Comparison of ENCODE assay signal across 25 cellular contexts in genomic region chr4:138976526-138976925, GRCh38.
"Had no signal": no experiment of that assay in that cellular context is flagged by ENCODE, and none has a peak within 500 bp of the region (broad histone marks: within the 10 kb centered on the region; RNA-seq: fewer than 3 reads in every experiment).

No MANE protein-coding gene starts in this region.

- H3K4me3 ChIP-seq: right atrium auricular region, spleen, thyroid gland had no signal

- DNase-seq: activated CD4-positive, alpha-beta memory T cell treated with anti-CD3 and anti-CD28 coated beads, Interleukin-2, amount 10 ng/mL, durations not matched to agents 7 days and 5 days; activated CD4-positive, alpha-beta T cell treated with anti-CD3 and anti-CD28 coated beads for 1 hour; activated CD4-positive, alpha-beta T cell treated with anti-CD3 and anti-CD28 coated beads, Interleukin-2, amount 10 ng/mL, durations not matched to agents 7 days and 5 days; activated CD8-positive, alpha-beta memory T cell treated with anti-CD3 and anti-CD28 coated beads, Interleukin-2, amount 50 U/mL, for 48 hours; activated naive CD8-positive, alpha-beta T cell treated with anti-CD3 and anti-CD28 coated beads, Interleukin-2, amount 50 U/mL, for 24 hours; activated T-cell treated with anti-CD3 and anti-CD28 coated beads, Interleukin-2, amount 50 U/mL, for 24 hours; amygdala; caudate nucleus; cortex of kidney; foreskin fibroblast; hippocampal formation; immature natural killer cell; kidney; left colon; nucleus accumbens; spleen; substantia nigra; T-helper 17 cell; T1000; thyroid gland had no signal

- H3K36me3 Mint-ChIP-seq: activated naive CD4-positive, alpha-beta T cell treated with anti-CD3 and anti-CD28 coated beads, Interleukin-2, amount 50 U/mL, for 24 hours; immature natural killer cell had no signal

- H3K9me3 Mint-ChIP-seq: activated CD4-positive, alpha-beta memory T cell treated with anti-CD3 and anti-CD28 coated beads, Interleukin-2, amount 10 ng/mL, durations not matched to agents 7 days and 5 days; activated CD4-positive, alpha-beta T cell treated with anti-CD3 and anti-CD28 coated beads, Interleukin-2, amount 10 ng/mL, durations not matched to agents 7 days and 5 days; activated naive CD4-positive, alpha-beta T cell treated with anti-CD3 and anti-CD28 coated beads, Interleukin-2, amount 50 U/mL, for 24 hours; activated naive CD8-positive, alpha-beta T cell treated with anti-CD3 and anti-CD28 coated beads, Interleukin-2, amount 50 U/mL, for 24 hours; activated T-cell treated with anti-CD3 and anti-CD28 coated beads, Interleukin-2, amount 50 U/mL, for 24 hours; activated T-helper 2 cell treated with anti-CD3 and anti-CD28 coated beads, Interferon-gamma antibody, Interleukin-2, Interleukin-4, amounts not matched to agents 10 μg/mL and 5 μg/mL and 100 μg/mL, durations not matched to agents 14 hours and 24 hours and 36 hours; immature natural killer cell; neural crest cell; stimulated activated naive CD8-positive, alpha-beta T cell treated with anti-CD3 and anti-CD28 coated beads, Interleukin-15, Interleukin-2, amounts not matched to agents 100 ng/mL and 50 ng/mL, for 24 hours had no signal

- H3K27me3 Mint-ChIP-seq: activated CD4-positive, alpha-beta memory T cell treated with anti-CD3 and anti-CD28 coated beads, Interleukin-2, amount 10 ng/mL, durations not matched to agents 7 days and 5 days; activated naive CD4-positive, alpha-beta T cell treated with anti-CD3 and anti-CD28 coated beads, Interleukin-2, amount 50 U/mL, for 24 hours; activated naive CD8-positive, alpha-beta T cell treated with anti-CD3 and anti-CD28 coated beads, Interleukin-2, amount 50 U/mL, for 24 hours; activated T-cell treated with anti-CD3 and anti-CD28 coated beads, Interleukin-2, amount 50 U/mL, for 24 hours; stimulated activated naive CD8-positive, alpha-beta T cell treated with anti-CD3 and anti-CD28 coated beads, Interleukin-15, Interleukin-2, amounts not matched to agents 100 ng/mL and 50 ng/mL, for 24 hours had no signal

- H3K36me3 ChIP-seq: right atrium auricular region, spleen, thyroid gland had no signal

- H3K27ac Mint-ChIP-seq: activated CD4-positive, alpha-beta memory T cell treated with anti-CD3 and anti-CD28 coated beads, Interleukin-2, amount 10 ng/mL, durations not matched to agents 7 days and 5 days; activated CD4-positive, alpha-beta T cell treated with anti-CD3 and anti-CD28 coated beads, Interleukin-2, amount 10 ng/mL, durations not matched to agents 7 days and 5 days; activated naive CD4-positive, alpha-beta T cell treated with anti-CD3 and anti-CD28 coated beads, Interleukin-2, amount 50 U/mL, for 24 hours; activated naive CD8-positive, alpha-beta T cell treated with anti-CD3 and anti-CD28 coated beads, Interleukin-2, amount 50 U/mL, for 24 hours; activated T-cell treated with anti-CD3 and anti-CD28 coated beads, Interleukin-2, amount 50 U/mL, for 24 hours; activated T-helper 2 cell treated with anti-CD3 and anti-CD28 coated beads, Interferon-gamma antibody, Interleukin-2, Interleukin-4, amounts not matched to agents 10 μg/mL and 5 μg/mL and 100 μg/mL, durations not matched to agents 14 hours and 24 hours and 36 hours; immature natural killer cell; stimulated activated naive CD8-positive, alpha-beta T cell treated with anti-CD3 and anti-CD28 coated beads, Interleukin-15, Interleukin-2, amounts not matched to agents 100 ng/mL and 50 ng/mL, for 24 hours; T-helper 17 cell had no signal

- H3K4me1 Mint-ChIP-seq: activated CD4-positive, alpha-beta memory T cell treated with anti-CD3 and anti-CD28 coated beads, Interleukin-2, amount 10 ng/mL, durations not matched to agents 7 days and 5 days; activated CD4-positive, alpha-beta T cell treated with anti-CD3 and anti-CD28 coated beads, Interleukin-2, amount 10 ng/mL, durations not matched to agents 7 days and 5 days; activated naive CD4-positive, alpha-beta T cell treated with anti-CD3 and anti-CD28 coated beads, Interleukin-2, amount 50 U/mL, for 24 hours; immature natural killer cell had no signal

- H3K9me3 ChIP-seq: right atrium auricular region, spleen, thyroid gland had no signal

- H3K4me3 Mint-ChIP-seq: activated CD4-positive, alpha-beta memory T cell treated with anti-CD3 and anti-CD28 coated beads, Interleukin-2, amount 10 ng/mL, durations not matched to agents 7 days and 5 days; activated CD4-positive, alpha-beta T cell treated with anti-CD3 and anti-CD28 coated beads, Interleukin-2, amount 10 ng/mL, durations not matched to agents 7 days and 5 days; activated naive CD4-positive, alpha-beta T cell treated with anti-CD3 and anti-CD28 coated beads, Interleukin-2, amount 50 U/mL, for 24 hours; activated naive CD8-positive, alpha-beta T cell treated with anti-CD3 and anti-CD28 coated beads, Interleukin-2, amount 50 U/mL, for 24 hours; activated T-cell treated with anti-CD3 and anti-CD28 coated beads, Interleukin-2, amount 50 U/mL, for 24 hours; immature natural killer cell; neural crest cell; stimulated activated naive CD8-positive, alpha-beta T cell treated with anti-CD3 and anti-CD28 coated beads, Interleukin-15, Interleukin-2, amounts not matched to agents 100 ng/mL and 50 ng/mL, for 24 hours; T-helper 17 cell had no signal

- ATAC-seq: activated naive CD8-positive, alpha-beta T cell treated with anti-CD3 and anti-CD28 coated beads, Interleukin-2, amount 50 U/mL, for 24 hours; left colon; T-helper 17 cell had no signal

- H3K27me3 ChIP-seq: right atrium auricular region, spleen, thyroid gland had no signal

- H3K27ac ChIP-seq: right atrium auricular region had no signal

- H3K4me1 ChIP-seq: thyroid gland had no signal
